In genomic region chr2:219253753-219254589, GRCh38 we compare ENCODE assay signal across 8 cellular contexts. TPM values are rescaled to one million over a fixed set of nuclear protein-coding genes. Genes with fewer than 3 reads are reported as not detected.
DNase-seq lines count a peak whose midpoint lies in the region; ATAC-seq and TF ChIP-seq lines count a peak whose summit lies in the region.

Gene TUBA4A, minus strand, starts transcription at chr2:219253918. Its CDS starts 60 bp downstream, at chr2:219253858.

- peak; percentile 39 for ATAC-seq in GM21619 (IDR thresholded peaks at IDR 0.05; ENCODE audit: unreplicated experiment)

- no peak for TF ChIP-seq CTCF in KMS-11 (conservative IDR thresholded peaks at IDR 0.05; ENCODE audit: low read depth, low read length)
- TF ChIP-seq CTCF in foreskin fibroblast (IDR thresholded peaks at IDR 0.05; ENCODE audit: low read depth, low read length) = no peak

- no peaks in the 10 kb centered on the region for H3K9me3 ChIP-seq in SJCRH30 (replicated peaks)
- no peaks in the 10 kb centered on the region for H3K9me3 ChIP-seq in neuron (ENCODE audit: low read length)

- H3K36me3 ChIP-seq in KMS-11 (ENCODE audit: insufficient read depth) = no peaks in the 10 kb centered on the region
- peaks cover 3% of the 10 kb centered on the region for H3K36me3 ChIP-seq in SJCRH30
- H3K36me3 ChIP-seq in neuron (ENCODE audit: insufficient read depth, low read length) = no peaks in the 10 kb centered on the region

- H3K9ac ChIP-seq in KMS-11 = peak within 1 kb of the TSS; percentile 77

- H2AFZ ChIP-seq in KMS-11 (ENCODE audit: low read depth) (peak within 1 kb of the TSS; percentile 91), neuron (ENCODE audit: low read depth, low read length) (peak within 1 kb of the TSS; percentile 9)

- H3K4me1 ChIP-seq in KMS-11 (ENCODE audit: low read depth, poor library complexity, severe bottlenecking) (peaks cover 22% of the 10 kb centered on the region), SJCRH30 (peaks cover 28% of the 10 kb centered on the region), neuron (ENCODE audit: insufficient read depth, low read length) (peaks cover 22% of the 10 kb centered on the region)

- peaks cover 6% of the 10 kb centered on the region; the same call in 1 of the 2 replicates for H3K79me2 ChIP-seq in KMS-11 (ENCODE audit: insufficient read depth, low read depth)

- peak within 1 kb of the TSS; percentile 85 for H3K4me2 ChIP-seq in KMS-11

- H4K20me1 ChIP-seq in KMS-11 (ENCODE audit: insufficient read depth) = no peaks in the 10 kb centered on the region

- H3K4me3 ChIP-seq in KMS-11 (IDR thresholded peaks at IDR 0.05; ENCODE audit: insufficient read depth, low read depth, low read length) (peak within 1 kb of the TSS; percentile 80), SJCRH30 (peak within 1 kb of the TSS; percentile 68), foreskin fibroblast (ENCODE audit: low read depth in 1 of 2, low read length in 2 of 2) (peak within 1 kb of the TSS; percentile 52 to 57), neuron (ENCODE audit: low read length) (peak within 1 kb of the TSS; percentile 15)

- H3K27ac ChIP-seq in KMS-11 (peak within 1 kb of the TSS; percentile 56), SJCRH30 (peak within 1 kb of the TSS; percentile 80)

- DNase-seq in DMS79 treated with DMSO at 0.1 percent for 48 hours (lab: John Stamatoyannopoulos, UW) = peak; percentile 45
- DNase-seq in SJCRH30 = peak; percentile 83 to 87
- DNase-seq in activated gamma-delta T cell (lab: John Stamatoyannopoulos, UW) = peak; percentile 86
- peak; percentile 57 to 86 for DNase-seq in foreskin fibroblast
- DNase-seq in stromal cell of bone marrow (ENCODE audit: low read depth) = peak; percentile 53

- H3K27me3 ChIP-seq in KMS-11 (ENCODE audit: insufficient read depth, low read depth) = peaks cover 22% of the 10 kb centered on the region; the same call in 1 of the 2 replicates
- H3K27me3 ChIP-seq in SJCRH30 = peaks cover 4% of the 10 kb centered on the region; the same call in 1 of the 2 replicates
- H3K27me3 ChIP-seq in neuron (ENCODE audit: insufficient read depth, low read length) = peaks cover 55% of the 10 kb centered on the region

RNA-seq across cellular contexts. Expression of gene TUBA4A, which starts in this region (rescaled TPM):
- total RNA-seq in SJCRH30 (2014; rRNA removed; shearing (Covaris generic)) = 188 and 197 TPM in 2 replicates

Comparison
In these comparisons a context has a peak if more than half of its experiments do, and no peak if none do; other contexts are left out.
1. Peak in every context shown above with its lines: DNase-seq, ATAC-seq, H3K4me3 ChIP-seq and H3K27ac ChIP-seq.
2. H3K4me3 ChIP-seq: peak in every context shown above with its lines; median percentile 80 in KMS-11; 68 in SJCRH30; 54 in foreskin fibroblast; 15 in neuron.